Comparison of ENCODE assay signal across 7 cellular contexts in genomic region chr1:168837230-168837629, GRCh38.
A peak's percentile ranks its signal among the peaks of the same experiment; 100 is the strongest.
DNase-seq lines count a peak whose midpoint lies in the region; ATAC-seq, FAIRE-seq and TF ChIP-seq lines count a peak whose summit lies in the region.
"Not testable (repeated sequence)": the region's sequence is repeated elsewhere in the genome, so short reads cannot be mapped to it uniquely, and the experiment has no call there.

No MANE protein-coding gene starts in this region.

- intact Hi-C loops in activated CD4-positive, alpha-beta T cell treated with anti-CD3 and anti-CD28 coated beads, Interleukin-2, amount 10 ng/mL, durations not matched to agents 24 days and 14 days (cut with micrococcal nuclease); kidney (cut with DNase I): not testable (repeated sequence)
- intact Hi-C loops in Right ventricle myocardium inferior (cut with DNase I), result loop anchor here (5.0 kb wide), 1 partner anchor 65 kb away; no protein-coding TSS in a partner anchor
- intact Hi-C loops in HepG2 (cut with micrococcal nuclease; ENCODE audit: unreplicated experiment), result loop anchor here (10.0 kb wide), 1 partner anchor 232 kb away; no protein-coding TSS in a partner anchor
- intact Hi-C loops in lower lobe of right lung (cut with DNase I), result loop anchor here (10.0 kb wide), 1 partner anchor 268 kb away; the partner anchor contains the start of gene ATP1B1

- not testable (repeated sequence) for ATAC-seq in RWPE2 (ENCODE audit: low read depth); Right ventricle myocardium inferior; HepG2; lower lobe of right lung

- not testable (repeated sequence) for H3K27ac Mint-ChIP-seq in activated CD4-positive, alpha-beta T cell treated with anti-CD3 and anti-CD28 coated beads, Interleukin-2, amount 10 ng/mL, durations not matched to agents 24 days and 14 days; chondrocyte (ENCODE audit: unreplicated experiment)

- H3K27me3 Mint-ChIP-seq in activated CD4-positive, alpha-beta T cell treated with anti-CD3 and anti-CD28 coated beads, Interleukin-2, amount 10 ng/mL, durations not matched to agents 24 days and 14 days; chondrocyte (ENCODE audit: low read depth): not testable (repeated sequence)

- not testable (repeated sequence) for H3K36me3 Mint-ChIP-seq in activated CD4-positive, alpha-beta T cell treated with anti-CD3 and anti-CD28 coated beads, Interleukin-2, amount 10 ng/mL, durations not matched to agents 24 days and 14 days (ENCODE audit: low read depth); chondrocyte (ENCODE audit: low read depth)

- not testable (repeated sequence) for H3K27me3 ChIP-seq in RWPE2 (ENCODE audit: insufficient read depth, poor library complexity, severe bottlenecking); HepG2 (ENCODE audit: control insufficient read depth in 1 of 2, insufficient read depth in 2 of 2, low read length in 2 of 2); lower lobe of right lung (ENCODE audit: low read depth)

- not testable (repeated sequence) for H2AFZ ChIP-seq in HepG2 (ENCODE audit: low read length)

- H3K4me1 Mint-ChIP-seq in activated CD4-positive, alpha-beta T cell treated with anti-CD3 and anti-CD28 coated beads, Interleukin-2, amount 10 ng/mL, durations not matched to agents 24 days and 14 days; chondrocyte (ENCODE audit: low read depth): not testable (repeated sequence)

- not testable (repeated sequence) for TF ChIP-seq POLR2A in HepG2 (IDR thresholded peaks at IDR 0.05; ENCODE audit: insufficient read depth in 1 of 2, low read depth in 2 of 2, low read length in 2 of 2)

- H3K4me2 ChIP-seq in HepG2 (ENCODE audit: low read depth, low read length), result not testable (repeated sequence)

- H3K4me1 ChIP-seq in RWPE2 (ENCODE audit: insufficient read depth, poor library complexity, severe bottlenecking); lower lobe of right lung: not testable (repeated sequence)
- H3K4me1 ChIP-seq in kidney (ENCODE audit: control insufficient read depth in 1 of 2, insufficient read depth in 1 of 2, low read depth in 1 of 2, low read length in 2 of 2) (peaks cover 9 to 15% of the 10 kb centered on the region in 2 donors), HepG2 (ENCODE audit: insufficient read depth, low read length) (peaks cover 42% of the 10 kb centered on the region)

- not testable (repeated sequence) for H3K4me3 Mint-ChIP-seq in activated CD4-positive, alpha-beta T cell treated with anti-CD3 and anti-CD28 coated beads, Interleukin-2, amount 10 ng/mL, durations not matched to agents 24 days and 14 days; chondrocyte (ENCODE audit: unreplicated experiment)

- H3K9ac ChIP-seq in kidney (ENCODE audit: low read length in 2 of 2); HepG2 (ENCODE audit: insufficient read depth, low read depth, low read length): not testable (repeated sequence)

- BruUV-seq in HepG2 (replicated peaks; lab: Mats Ljungman, UMichigan), result not testable (repeated sequence)

- H3K4me3 ChIP-seq in RWPE2 (ENCODE audit: severe bottlenecking); kidney (ENCODE audit: low read length in 2 of 2); HepG2 (replicated peaks in 1 of 3; ENCODE audit: insufficient read depth in 1 of 3, low read depth in 2 of 3, low read length in 3 of 3); lower lobe of right lung: not testable (repeated sequence)

- DNase-seq in RWPE2 (ENCODE audit: low spot score) (peak; percentile 42), chondrocyte (ENCODE audit: low spot score) (peak; percentile 59), Right ventricle myocardium inferior (ENCODE audit: missing footprints) (peak; percentile 53), kidney (peak; percentile 45), lower lobe of right lung (peak; percentile 43)
- peak; percentile 11 for DNase-seq in activated CD4-positive, alpha-beta T cell treated with anti-CD3 and anti-CD28 coated beads, Interleukin-2, amount 10 ng/mL, durations not matched to agents 24 days and 14 days
- not testable (repeated sequence) for DNase-seq in HepG2 (ENCODE audit: low spot score)

- H4K20me1 ChIP-seq in HepG2 (ENCODE audit: insufficient read depth, low read length), result not testable (repeated sequence)

- not testable (repeated sequence) for TF ChIP-seq CTCF in RWPE2 (IDR thresholded peaks at IDR 0.05; ENCODE audit: poor library complexity, severe bottlenecking); chondrocyte (IDR thresholded peaks at IDR 0.05); kidney (IDR thresholded peaks at IDR 0.05; ENCODE audit: borderline replicate concordance, extremely low read depth, insufficient read depth); HepG2 (CRISPR knock-in tag; IDR thresholded peaks at IDR 0.05); lower lobe of right lung (IDR thresholded peaks at IDR 0.05)

- H3K9me3 ChIP-seq in RWPE2 (ENCODE audit: severe bottlenecking); kidney (ENCODE audit: control insufficient read depth in 1 of 2, low read length in 2 of 2); HepG2 (ENCODE audit: low read length); lower lobe of right lung: not testable (repeated sequence)

- not testable (repeated sequence) for H3K79me2 ChIP-seq in HepG2 (ENCODE audit: insufficient read depth, low read length)

- CTCF ChIA-PET in HepG2 (lab: Yijun Ruan, JAX; ENCODE audit: low intra/inter-chr PET ratio, low total read pairs), result not testable (repeated sequence)

- not testable (repeated sequence) for H3K27ac ChIP-seq in RWPE2 (ENCODE audit: poor library complexity, severe bottlenecking); kidney (ENCODE audit: low read depth in 2 of 2, low read length in 2 of 2); HepG2 (ENCODE audit: extremely low read length, insufficient read depth, low read length); lower lobe of right lung

- H3K9me3 Mint-ChIP-seq in activated CD4-positive, alpha-beta T cell treated with anti-CD3 and anti-CD28 coated beads, Interleukin-2, amount 10 ng/mL, durations not matched to agents 24 days and 14 days; chondrocyte (ENCODE audit: low read depth): not testable (repeated sequence)

- H3K36me3 ChIP-seq in RWPE2 (ENCODE audit: low read depth); kidney (ENCODE audit: control insufficient read depth in 1 of 2, insufficient read depth in 2 of 2, low read length in 2 of 2); HepG2 (replicated peaks in 1 of 2; ENCODE audit: control insufficient read depth in 1 of 2, insufficient read depth in 2 of 2, low read length in 2 of 2); lower lobe of right lung: not testable (repeated sequence)

- TF ChIP-seq RAD21 in HepG2 (CRISPR knock-in tag; IDR thresholded peaks at IDR 0.05), result not testable (repeated sequence)

- not testable (repeated sequence) for FAIRE-seq in kidney (lab: Jason Lieb, UNC); HepG2 (lab: Jason Lieb, UNC)

- 86% methylated on average over 14 of the region's 30 CpGs for WGBS in HepG2 (ENCODE audit: low lambda C conversion rate)

- TF ChIP-seq EP300 in HepG2 (IDR thresholded peaks at IDR 0.05; ENCODE audit: low read depth in 2 of 2, low read length in 2 of 2); HepG2 (CRISPR knock-in tag; IDR thresholded peaks at IDR 0.05; ENCODE audit: borderline replicate concordance): not testable (repeated sequence)

- in situ Hi-C loops in HepG2 (cut with HindIII; ENCODE audit: extremely low pct_ligation_motif_present, low pct_unique_long_range_greater_than_20kb), result not testable (repeated sequence)

- POLR2A ChIA-PET in HepG2 (lab: Yijun Ruan, JAX), result not testable (repeated sequence)

TF ChIP-seq in HepG2, 621 proteins besides CTCF, POLR2A, EP300 and RAD21:
- peak; percentile 16; the same call in 1 of the 2 replicates for TF ChIP-seq ZNF687 (CRISPR knock-in tag; IDR thresholded peaks at IDR 0.05)
